ENCODE assay signal across 15 cellular contexts in genomic region chr6:3372184-3372846, GRCh38.
DNase-seq lines count a peak whose midpoint lies in the region; ATAC-seq, FAIRE-seq and TF ChIP-seq lines count a peak whose summit lies in the region.
"Had no signal": no experiment of that assay in that cellular context is flagged by ENCODE, and none has a peak within 500 bp of the region (broad histone marks: within the 10 kb centered on the region; RNA-seq: fewer than 3 reads in every experiment).

No MANE protein-coding gene starts in this region.

- WGBS in SK-N-SH (ENCODE audit: low lambda C conversion rate), result 44% methylated on average over 12 of the region's 12 CpGs
- WGBS in small intestine, 3 donors, result 70 to 84% (median 74%) methylated on average over 12 of the region's 12 CpGs

- no peak for ATAC-seq in GM19324 (IDR thresholded peaks at IDR 0.05; ENCODE audit: low FRiP score, unreplicated experiment)

- TF ChIP-seq RAD21 in SK-N-SH (IDR thresholded peaks at IDR 0.05; ENCODE audit: low read length), result no peak

- DNase-seq in ELF-1 (ENCODE audit: low read depth, low spot score) (peak; percentile 23), SK-N-SH (no peak), erythroblast (lab: John Stamatoyannopoulos, UW) (peak; percentile 43 to 60), small intestine (peak; percentile 41), OCI-M2 (lab: John Stamatoyannopoulos, UW; ENCODE audit: unreplicated experiment) (no peak), kidney tubule cell (ENCODE audit: low spot score) (no peak), D721Med (ENCODE audit: insufficient read length, low spot score) (no peak)
- DNase-seq: activated B cell treated with CpG ODN at 0.5 μM for 24 hours; activated naive CD4-positive, alpha-beta T cell treated with anti-CD3 and anti-CD28 coated beads, Interleukin-2, amount 50 U/mL, for 16 hours; caudate nucleus; MM.1S; NCI-H2171 treated with DMSO at 0.1 percent for 48 hours; psoas muscle had no signal

- POLR2A ChIA-PET in SK-N-SH (lab: Yijun Ruan, JAX), result no interaction called here

- H3K9ac ChIP-seq in SK-N-SH, result no peak overlapping the region

- no peaks in the 10 kb centered on the region for H3K9me2 ChIP-seq in SK-N-SH

- H3K79me2 ChIP-seq in SK-N-SH (ENCODE audit: insufficient read depth), result no peaks in the 10 kb centered on the region

- no peak overlapping the region for H3K4me2 ChIP-seq in SK-N-SH

- H3K27ac ChIP-seq in SK-N-SH (ENCODE audit: low read depth in 2 of 2, low read length in 1 of 2), result no peak overlapping the region
- H3K27ac ChIP-seq in small intestine (ENCODE audit: low read depth in 1 of 2, low read length in 1 of 2), result no peak overlapping the region
- H3K27ac ChIP-seq: psoas muscle, SK-N-MC had no signal

- TF ChIP-seq EP300 in SK-N-SH (IDR thresholded peaks at IDR 0.05; ENCODE audit: borderline replicate concordance in 1 of 2, low read depth in 1 of 2, low read length in 1 of 2), result no peak

- TF ChIP-seq CTCF in SK-N-SH (IDR thresholded peaks at IDR 0.05), result peak; percentile 9; the same call in 1 of the 2 replicates
- TF ChIP-seq CTCF in D721Med (IDR thresholded peaks at IDR 0.05; ENCODE audit: insufficient read depth, missing control alignments), result no peak

- H2AFZ ChIP-seq in SK-N-SH (ENCODE audit: low read depth), result no peak overlapping the region

- FAIRE-seq in small intestine (lab: Jason Lieb, UNC) (no peak), D721Med (lab: Jason Lieb, UNC) (no peak)

- peaks cover 34% of the 10 kb centered on the region for H3K27me3 ChIP-seq in SK-N-SH (ENCODE audit: insufficient read depth)
- no peaks in the 10 kb centered on the region for H3K27me3 ChIP-seq in small intestine (ENCODE audit: control insufficient read depth in 2 of 2, insufficient read depth in 2 of 2, low read length in 2 of 2)

- H3K36me3 ChIP-seq in SK-N-SH (replicated peaks in 1 of 2; ENCODE audit: control insufficient read depth in 1 of 2, insufficient read depth in 2 of 2, low read length in 1 of 2) (no peaks in the 10 kb centered on the region), small intestine (ENCODE audit: control insufficient read depth in 2 of 2, insufficient read depth in 2 of 2, low read length in 2 of 2) (no peaks in the 10 kb centered on the region)

- no peak overlapping the region for H3K4me3 ChIP-seq in SK-N-SH (ENCODE audit: low read depth in 2 of 2, low read length in 1 of 2)
- no peak overlapping the region for H3K4me3 ChIP-seq in small intestine (ENCODE audit: low read depth in 1 of 2, low read length in 2 of 2)
- H3K4me3 ChIP-seq: psoas muscle had no signal

- H3K9me3 ChIP-seq in SK-N-SH (no peaks in the 10 kb centered on the region), small intestine (ENCODE audit: control insufficient read depth, low read depth) (no peaks in the 10 kb centered on the region)
- H3K9me3 ChIP-seq: psoas muscle had no signal

- no peaks in the 10 kb centered on the region for H4K20me1 ChIP-seq in SK-N-SH (ENCODE audit: insufficient read depth)

- CTCF ChIA-PET in SK-N-SH (lab: Yijun Ruan, JAX), result no interaction called here

- H3K4me1 ChIP-seq in SK-N-SH (ENCODE audit: control insufficient read depth in 1 of 2, insufficient read depth in 2 of 2, low read depth in 1 of 2, low read length in 1 of 2) (peaks cover 0 to 3% of the 10 kb centered on the region in 2 experiments; a peak in 1 of 4 replicates), small intestine (ENCODE audit: control insufficient read depth in 2 of 2, insufficient read depth in 1 of 2, low read depth in 1 of 2, low read length in 1 of 2) (peaks cover 11 to 16% of the 10 kb centered on the region in 2 donors)

- H3F3A ChIP-seq in SK-N-SH (replicated peaks; ENCODE audit: insufficient read depth), result no peaks in the 10 kb centered on the region

- TF ChIP-seq POLR2A in erythroblast (IDR thresholded peaks at IDR 0.05; ENCODE audit: low read length), result no peak

TF ChIP-seq in SK-N-SH, 30 proteins besides CTCF, POLR2A, EP300 and RAD21:
- TF ChIP-seq USF1 (IDR thresholded peaks at IDR 0.05; ENCODE audit: borderline replicate concordance, low read depth) (no peak), PBX3 (IDR thresholded peaks at IDR 0.05) (no peak), NRF1 (IDR thresholded peaks at IDR 0.05; ENCODE audit: low read depth, low read length) (no peak)

Comparison
In these comparisons a context has a peak if more than half of its experiments do, and no peak if none do; other contexts are left out.
1. DNase-seq: peak in ELF-1 (single experiment), erythroblast (2 of 2) and small intestine (single experiment); none in SK-N-SH (single experiment), OCI-M2 (single experiment), kidney tubule cell (single experiment) and D721Med (single experiment).